Comparison of ENCODE assay signal across 1 cellular context in the genomic region with DNA sequence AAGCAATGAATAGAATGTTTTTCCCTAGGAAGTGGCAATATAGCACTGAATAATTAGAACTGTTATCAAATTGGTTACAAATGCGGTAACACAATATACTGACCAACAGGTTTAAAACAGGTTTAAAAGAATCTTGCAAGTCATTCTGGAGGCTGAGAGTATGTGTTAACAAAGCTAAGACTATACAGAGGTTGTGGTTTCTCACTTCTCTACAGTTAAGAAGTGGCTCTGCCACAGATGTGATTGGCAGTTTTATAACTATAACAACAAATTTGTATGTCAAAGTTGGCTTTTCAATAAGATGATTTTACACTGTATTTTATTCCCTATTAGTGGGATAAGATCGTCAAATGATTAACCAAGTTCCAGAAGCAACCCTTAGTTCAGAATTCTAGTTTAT.
TF ChIP-seq lines count a peak whose summit lies in the region.

No MANE protein-coding gene starts in this region.

TF ChIP-seq in WTC11, 78 proteins besides CTCF, POLR2A, EP300 and RAD21 (continued from another document):
- TF ChIP-seq ATF6 (CRISPR knock-in tag; IDR thresholded peaks at IDR 0.05) (no peak), ESRRA (CRISPR knock-in tag; IDR thresholded peaks at IDR 0.05; ENCODE audit: borderline replicate concordance) (no peak), FOXP1 (CRISPR knock-in tag; IDR thresholded peaks at IDR 0.05; ENCODE audit: borderline replicate concordance) (no peak), FOXJ3 (CRISPR knock-in tag; IDR thresholded peaks at IDR 0.05; ENCODE audit: borderline replicate concordance) (no peak), SP1 (CRISPR knock-in tag; conservative IDR thresholded peaks at IDR 0.05) (no peak), PREB (CRISPR knock-in tag; IDR thresholded peaks at IDR 0.05; ENCODE audit: borderline replicate concordance) (no peak), GRHL2 (CRISPR knock-in tag; IDR thresholded peaks at IDR 0.05; ENCODE audit: insufficient replicate concordance, severe bottlenecking) (no peak)
- TF ChIP-seq, protein P1, sequence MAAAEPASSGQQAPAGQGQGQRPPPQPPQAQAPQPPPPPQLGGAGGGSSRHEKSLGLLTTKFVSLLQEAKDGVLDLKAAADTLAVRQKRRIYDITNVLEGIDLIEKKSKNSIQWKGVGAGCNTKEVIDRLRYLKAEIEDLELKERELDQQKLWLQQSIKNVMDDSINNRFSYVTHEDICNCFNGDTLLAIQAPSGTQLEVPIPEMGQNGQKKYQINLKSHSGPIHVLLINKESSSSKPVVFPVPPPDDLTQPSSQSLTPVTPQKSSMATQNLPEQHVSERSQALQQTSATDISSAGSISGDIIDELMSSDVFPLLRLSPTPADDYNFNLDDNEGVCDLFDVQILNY (CRISPR knock-in tag; IDR thresholded peaks at IDR 0.05) = no peak
TF ChIP-seq in WTC11: peak in this region for 0.
